Comparison of ENCODE assay signal across 12 cellular contexts in genomic region chr18:666628-667027, GRCh38. TPM values are rescaled to one million over a fixed set of nuclear protein-coding genes. Genes with fewer than 3 reads are reported as not detected.
DNase-seq lines count a peak whose midpoint lies in the region; ATAC-seq and TF ChIP-seq lines count a peak whose summit lies in the region.
"Had no signal": no experiment of that assay in that cellular context is flagged by ENCODE, and none has a peak within 500 bp of the region (broad histone marks: within the 10 kb centered on the region; RNA-seq: fewer than 3 reads in every experiment).

No MANE protein-coding gene starts in this region.

- H3K36me3 Mint-ChIP-seq in activated CD4-positive, alpha-beta memory T cell treated with anti-CD3 and anti-CD28 coated beads, Interleukin-2, amount 10 ng/mL, durations not matched to agents 7 days and 5 days (ENCODE audit: low read depth): peaks cover 70% of the 10 kb centered on the region
- peaks cover 64% of the 10 kb centered on the region for H3K36me3 Mint-ChIP-seq in activated CD4-positive, alpha-beta memory T cell treated with anti-CD3 and anti-CD28 coated beads for 36 hours
- peaks cover 57% of the 10 kb centered on the region for H3K36me3 Mint-ChIP-seq in Calu3 (ENCODE audit: insufficient read depth, unreplicated experiment)
- H3K36me3 Mint-ChIP-seq in stimulated activated effector memory CD8-positive, alpha-beta T cell treated with anti-CD3 and anti-CD28 coated beads, Interleukin-12 subunit alpha, Interleukin-12 subunit beta, amount 100 ng/mL, for 72 hours: peaks cover 77% of the 10 kb centered on the region

- intact Hi-C loops in activated CD4-positive, alpha-beta memory T cell treated with anti-CD3 and anti-CD28 coated beads for 36 hours (cut with micrococcal nuclease): no loop called here
- intact Hi-C loops in Calu3 (cut with micrococcal nuclease; ENCODE audit: unreplicated experiment): no loop called here

- TF ChIP-seq CTCF in Calu3 (IDR thresholded peaks at IDR 0.05; ENCODE audit: unreplicated experiment) (no peak), Loucy (conservative IDR thresholded peaks at IDR 0.05; ENCODE audit: low read length) (no peak)

- peaks cover 59% of the 10 kb centered on the region for H3K79me2 ChIP-seq in Loucy (ENCODE audit: insufficient read depth, low read length)

- no peaks in the 10 kb centered on the region for H3K27me3 ChIP-seq in Loucy (ENCODE audit: insufficient read depth, low read length, poor library complexity, severe bottlenecking)

- POLR2A ChIA-PET in activated CD4-positive, alpha-beta memory T cell treated with anti-CD3 and anti-CD28 coated beads, Interleukin-2, amount 10 ng/mL, durations not matched to agents 7 days and 5 days (lab: Charles Lee): interaction anchor here (1.3 kb wide), 1 partner anchor 9 kb away, joined by 4 read pairs; the partner anchor contains the start of gene TYMS
- POLR2A ChIA-PET in activated CD4-positive, alpha-beta memory T cell treated with anti-CD3 and anti-CD28 coated beads for 36 hours (lab: Charles Lee): no interaction called here

- peaks cover 27% of the 10 kb centered on the region for H3K4me1 Mint-ChIP-seq in activated CD4-positive, alpha-beta memory T cell treated with anti-CD3 and anti-CD28 coated beads, Interleukin-2, amount 10 ng/mL, durations not matched to agents 7 days and 5 days
- H3K4me1 Mint-ChIP-seq in activated CD4-positive, alpha-beta memory T cell treated with anti-CD3 and anti-CD28 coated beads for 36 hours (ENCODE audit: low read depth): no peaks in the 10 kb centered on the region
- H3K4me1 Mint-ChIP-seq in Calu3 (ENCODE audit: low read depth, unreplicated experiment): peaks cover 16% of the 10 kb centered on the region
- peaks cover 11% of the 10 kb centered on the region for H3K4me1 Mint-ChIP-seq in stimulated activated effector memory CD8-positive, alpha-beta T cell treated with anti-CD3 and anti-CD28 coated beads, Interleukin-12 subunit alpha, Interleukin-12 subunit beta, amount 100 ng/mL, for 72 hours
- H3K4me1 Mint-ChIP-seq: B cell had no signal

- BruUV-seq in Calu3 (replicated peaks; lab: Mats Ljungman, UMichigan): TSS peak; percentile 16

- peaks cover 22% of the 10 kb centered on the region for H4K20me1 ChIP-seq in Loucy (ENCODE audit: insufficient read depth, low read length, poor library complexity, severe bottlenecking)

- peaks cover 5% of the 10 kb centered on the region for H3K4me1 ChIP-seq in Loucy (ENCODE audit: insufficient read depth, low read length, poor library complexity, severe bottlenecking)

- H3K27me3 Mint-ChIP-seq in activated CD4-positive, alpha-beta memory T cell treated with anti-CD3 and anti-CD28 coated beads, Interleukin-2, amount 10 ng/mL, durations not matched to agents 7 days and 5 days: no peaks in the 10 kb centered on the region
- no peaks in the 10 kb centered on the region for H3K27me3 Mint-ChIP-seq in activated CD4-positive, alpha-beta memory T cell treated with anti-CD3 and anti-CD28 coated beads for 36 hours
- H3K27me3 Mint-ChIP-seq in Calu3 (ENCODE audit: unreplicated experiment): no peaks in the 10 kb centered on the region
- H3K27me3 Mint-ChIP-seq: B cell; CD4-positive, alpha-beta memory T cell had no signal

- H3K9ac ChIP-seq in Loucy (ENCODE audit: low read depth, low read length, poor library complexity, severe bottlenecking): no peak overlapping the region

- no peak overlapping the region for H2AFZ ChIP-seq in Loucy (ENCODE audit: low read length)

- H3K9me3 ChIP-seq in Loucy (ENCODE audit: insufficient read depth, low read depth, low read length): no peaks in the 10 kb centered on the region

- H3K36me3 ChIP-seq in Loucy (ENCODE audit: insufficient read depth, low read length): peaks cover 55% of the 10 kb centered on the region

- peaks cover 4% of the 10 kb centered on the region for H3K9me3 Mint-ChIP-seq in activated CD4-positive, alpha-beta memory T cell treated with anti-CD3 and anti-CD28 coated beads, Interleukin-2, amount 10 ng/mL, durations not matched to agents 7 days and 5 days
- H3K9me3 Mint-ChIP-seq in activated CD4-positive, alpha-beta memory T cell treated with anti-CD3 and anti-CD28 coated beads for 36 hours: peaks cover 12% of the 10 kb centered on the region
- peaks cover 4% of the 10 kb centered on the region for H3K9me3 Mint-ChIP-seq in Calu3 (ENCODE audit: low read depth, unreplicated experiment)
- peaks cover 4% of the 10 kb centered on the region for H3K9me3 Mint-ChIP-seq in stimulated activated effector memory CD8-positive, alpha-beta T cell treated with anti-CD3 and anti-CD28 coated beads, Interleukin-12 subunit alpha, Interleukin-12 subunit beta, amount 100 ng/mL, for 72 hours

- DNase-seq in activated CD4-positive, alpha-beta memory T cell treated with anti-CD3 and anti-CD28 coated beads, Interleukin-2, amount 10 ng/mL, durations not matched to agents 7 days and 5 days: no peak
- DNase-seq in activated CD4-positive, alpha-beta memory T cell treated with anti-CD3 and anti-CD28 coated beads for 36 hours: no peak
- DNase-seq in Calu3 (no peak), NCI-H187 treated with DMSO at 0.1 percent for 48 hours (lab: John Stamatoyannopoulos, UW) (no peak)
- DNase-seq in stimulated activated effector memory CD8-positive, alpha-beta T cell treated with anti-CD3 and anti-CD28 coated beads, Interleukin-12 subunit alpha, Interleukin-12 subunit beta, amount 100 ng/mL, for 72 hours (ENCODE audit: low spot score in 2 of 2): no peak
- no peak for DNase-seq in activated CD8-positive, alpha-beta memory T cell treated with anti-CD3 and anti-CD28 coated beads for 24 hours
- DNase-seq: CD4-positive, alpha-beta memory T cell; GF-D8; GOT3 had no signal

- peak overlapping the region; percentile 61 for H3K4me3 ChIP-seq in Loucy (ENCODE audit: low read length, poor library complexity, severe bottlenecking)

- CTCF ChIA-PET in activated CD4-positive, alpha-beta memory T cell treated with anti-CD3 and anti-CD28 coated beads, Interleukin-2, amount 10 ng/mL, durations not matched to agents 7 days and 5 days (lab: Charles Lee): interaction anchor here (0.6 to 1.2 kb wide), 5 partner anchors 9 to 145 kb away, joined by 3 read pairs; no protein-coding TSS in a partner anchor
- CTCF ChIA-PET in activated CD4-positive, alpha-beta memory T cell treated with anti-CD3 and anti-CD28 coated beads for 36 hours (lab: Charles Lee): interaction anchor here (1.0 kb wide), 2 partner anchors 164 to 173 kb away, joined by 3 read pairs; no protein-coding TSS in a partner anchor
- CTCF ChIA-PET in Calu3 (lab: Charles Lee): no interaction called here

- ATAC-seq in stimulated activated effector memory CD8-positive, alpha-beta T cell treated with anti-CD3 and anti-CD28 coated beads, Interleukin-12 subunit alpha, Interleukin-12 subunit beta, amount 100 ng/mL, for 72 hours: no peak

- H3F3A ChIP-seq in Loucy (ENCODE audit: low read depth): no peaks in the 10 kb centered on the region

- H3K4me3 Mint-ChIP-seq in activated CD4-positive, alpha-beta memory T cell treated with anti-CD3 and anti-CD28 coated beads, Interleukin-2, amount 10 ng/mL, durations not matched to agents 7 days and 5 days: no peak overlapping the region
- H3K4me3 Mint-ChIP-seq in activated CD4-positive, alpha-beta memory T cell treated with anti-CD3 and anti-CD28 coated beads for 36 hours: no peak overlapping the region
- H3K4me3 Mint-ChIP-seq in Calu3 (ENCODE audit: low read depth, unreplicated experiment): no peak overlapping the region
- H3K4me3 Mint-ChIP-seq in stimulated activated effector memory CD8-positive, alpha-beta T cell treated with anti-CD3 and anti-CD28 coated beads, Interleukin-12 subunit alpha, Interleukin-12 subunit beta, amount 100 ng/mL, for 72 hours: no peak overlapping the region
- H3K4me3 Mint-ChIP-seq: B cell; CD4-positive, alpha-beta memory T cell; H9 had no signal

- H3K4me2 ChIP-seq in Loucy (ENCODE audit: low read depth, low read length, poor library complexity, severe bottlenecking): peak overlapping the region; percentile 79

- peak overlapping the region; percentile 23 for H3K27ac Mint-ChIP-seq in activated CD4-positive, alpha-beta memory T cell treated with anti-CD3 and anti-CD28 coated beads, Interleukin-2, amount 10 ng/mL, durations not matched to agents 7 days and 5 days
- H3K27ac Mint-ChIP-seq in activated CD4-positive, alpha-beta memory T cell treated with anti-CD3 and anti-CD28 coated beads for 36 hours: no peak overlapping the region
- H3K27ac Mint-ChIP-seq in Calu3 (ENCODE audit: unreplicated experiment): peak overlapping the region; percentile 89
- H3K27ac Mint-ChIP-seq in stimulated activated effector memory CD8-positive, alpha-beta T cell treated with anti-CD3 and anti-CD28 coated beads, Interleukin-12 subunit alpha, Interleukin-12 subunit beta, amount 100 ng/mL, for 72 hours: peak overlapping the region; percentile 78
- H3K27ac Mint-ChIP-seq: B cell, H9 had no signal

- H3K9me2 ChIP-seq in Loucy (replicated peaks; ENCODE audit: low read depth, low read length): no peaks in the 10 kb centered on the region

RNA-seq across cellular contexts. Expression of gene TYMS, which starts 9.2 kb away (rescaled TPM):
- 100 to 1,000 TPM; 279 to 288 TPM for total RNA-seq in activated CD4-positive, alpha-beta memory T cell treated with anti-CD3 and anti-CD28 coated beads, Interleukin-2, amount 10 ng/mL, durations not matched to agents 7 days and 5 days
- total RNA-seq in activated CD4-positive, alpha-beta memory T cell treated with anti-CD3 and anti-CD28 coated beads for 36 hours: 100 to 1,000 TPM; 281 to 287 TPM
- 71.8 and 84.1 TPM in 2 replicates for total RNA-seq in Calu3 (2022)
- total RNA-seq: CD4-positive, alpha-beta memory T cell had no signal

RNA-seq across cellular contexts. Expression of gene ENOSF1, which starts 45.8 kb away (rescaled TPM):
- total RNA-seq in activated CD4-positive, alpha-beta memory T cell treated with anti-CD3 and anti-CD28 coated beads, Interleukin-2, amount 10 ng/mL, durations not matched to agents 7 days and 5 days: 10 to 100 TPM; 65.3 to 67.1 TPM
- 10 to 100 TPM; 59.1 to 61.2 TPM for total RNA-seq in activated CD4-positive, alpha-beta memory T cell treated with anti-CD3 and anti-CD28 coated beads for 36 hours
- total RNA-seq in Calu3 (2022): 88.5 and 102 TPM in 2 replicates
